35 cellular contexts compared by ENCODE assay signal in genomic region chr9:82665324-82665723, GRCh38.
"Had no signal": no experiment of that assay in that cellular context is flagged by ENCODE, and none has a peak within 500 bp of the region (broad histone marks: within the 10 kb centered on the region; RNA-seq: fewer than 3 reads in every experiment).

No MANE protein-coding gene starts in this region.

- H3K36me3 ChIP-seq: brain microvascular endothelial cell, MG63 had no signal

- FAIRE-seq: colon, RCC 7860 had no signal

- H3K27me3 ChIP-seq: brain microvascular endothelial cell, MG63 had no signal

- ATAC-seq: activated naive CD8-positive, alpha-beta T cell treated with anti-CD3 and anti-CD28 coated beads, Interleukin-2, amount 50 U/mL, for 24 hours; activated T-cell treated with anti-CD3 and anti-CD28 coated beads, Interleukin-2, amount 50 U/mL, for 4 hours; Right ventricle myocardium inferior; SK-N-SH treated with all-trans-retinoic acid at 6 μM for 48 hours; T-cell had no signal

- H3K4me3 ChIP-seq: MG63 had no signal

- H3K27ac ChIP-seq: brain microvascular endothelial cell, RWPE1, VCaP had no signal

- H3K9me3 ChIP-seq: MG63 had no signal

- DNase-seq: activated B cell treated with CpG ODN at 0.5 μM for 24 hours; activated CD4-positive, alpha-beta memory T cell treated with anti-CD3 and anti-CD28 coated beads for 36 hours; activated CD4-positive, alpha-beta T cell treated with anti-CD3 and anti-CD28 coated beads for 4 hours; activated CD4-positive, alpha-beta T cell treated with anti-CD3 and anti-CD28 coated beads, Interleukin-2, amount 50 U/mL, for 1 hour; activated CD4-positive, CD25-positive, alpha-beta regulatory T cell treated with anti-CD3 and anti-CD28 coated beads, Interleukin-2, amount 50 U/mL, for 72 hours; activated CD8-positive, alpha-beta memory T cell treated with anti-CD3 and anti-CD28 coated beads, Interleukin-2, amount 50 U/mL, for 4 hours; activated effector memory CD4-positive, alpha-beta T cell treated with Interleukin-2 at 50 U/mL for 16 hours; activated naive CD4-positive, alpha-beta T cell treated with anti-CD3 and anti-CD28 coated beads, Interleukin-2, amount 10 ng/mL, durations not matched to agents 7 days and 5 days; activated naive CD8-positive, alpha-beta T cell treated with anti-CD3 and anti-CD28 coated beads, Interleukin-2, amount 50 U/mL, for 24 hours; activated T-cell treated with anti-CD3 and anti-CD28 coated beads for 4 hours; activated T-cell treated with anti-CD3 and anti-CD28 coated beads, Interleukin-2, amount 50 U/mL, for 4 hours; amniotic stem cell; aorta; brain microvascular endothelial cell; central memory CD4-positive, alpha-beta T cell; Karpas-422; MG63; NCI-H1048; NCI-H1105 treated with DMSO at 0.1 percent for 48 hours; NCI-H1436 treated with DMSO at 0.1 percent for 48 hours; NCI-H1694 treated with DMSO at 0.1 percent for 48 hours; NCI-H2081 treated with DMSO at 0.1 percent for 48 hours; NCI-H226; NCI-H446 treated with DMSO at 0.1 percent for 48 hours; NCI-H524; SIG-M5; T-cell; T-helper 2 cell; T-helper 9 cell had no signal
